ENCODE assay signal across 12 cellular contexts in the genomic region with DNA sequence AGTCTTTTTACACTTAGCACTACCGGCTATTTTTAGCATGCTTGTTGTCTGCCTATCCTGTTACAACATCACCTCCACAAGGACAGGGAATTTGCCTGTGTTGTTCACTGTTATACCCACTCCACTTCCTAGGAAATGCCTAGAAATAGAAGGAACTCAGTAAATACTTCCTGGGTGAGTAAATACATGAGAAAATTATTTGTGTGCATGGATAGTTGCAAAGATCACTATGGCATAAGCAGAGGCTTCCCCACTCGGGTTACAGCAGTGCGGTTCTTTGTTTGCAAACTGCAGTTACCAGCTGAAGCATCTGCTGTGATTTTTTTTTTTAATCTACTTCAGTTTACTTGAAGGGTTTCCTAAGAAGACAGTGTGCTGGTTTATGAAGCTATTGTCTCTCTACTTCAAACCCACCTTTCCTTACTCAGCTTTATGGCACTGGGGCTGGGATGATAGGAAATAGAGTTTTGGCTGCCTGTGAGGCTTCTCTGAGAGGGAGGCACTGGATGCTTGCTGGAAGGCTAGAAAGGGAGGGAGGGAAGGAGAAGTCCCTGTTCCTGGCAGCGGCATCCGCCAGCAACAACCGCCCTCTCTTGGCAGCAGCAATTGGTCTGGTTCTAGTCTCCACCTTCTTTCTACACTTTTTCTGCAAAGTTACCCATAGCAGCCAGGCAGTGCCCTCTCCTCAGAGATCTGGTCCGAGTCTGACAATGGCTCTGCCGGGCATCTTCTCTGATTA. TPM values are rescaled to one million over a fixed set of nuclear protein-coding genes. Genes with fewer than 3 reads are reported as not detected.
DNase-seq lines count a peak whose midpoint lies in the region; ATAC-seq and TF ChIP-seq lines count a peak whose summit lies in the region.
"Had no signal": no experiment of that assay in that cellular context is flagged by ENCODE, and none has a peak within 500 bp of the region (broad histone marks: within the 10 kb centered on the region; RNA-seq: fewer than 3 reads in every experiment).

No MANE protein-coding gene starts in this region.

- peak; percentile 32 for TF ChIP-seq CTCF in BE2C (IDR thresholded peaks at IDR 0.05; ENCODE audit: low read depth, low read length)
- no peak for TF ChIP-seq CTCF in omental fat pad (IDR thresholded peaks at IDR 0.05)

- peak overlapping the region; percentile 12; the same call in 1 of the 2 replicates for H3K4me3 ChIP-seq in BE2C (ENCODE audit: low read depth, low read length)
- peak overlapping the region; percentile 30 for H3K4me3 ChIP-seq in SJCRH30

- no peaks in the 10 kb centered on the region for H3K27me3 ChIP-seq in BE2C
- no peaks in the 10 kb centered on the region for H3K27me3 ChIP-seq in SJCRH30

- intact Hi-C loops in Right ventricle myocardium superior (cut with DNase I): no loop called here

- peak overlapping the region; percentile 1; the same call in 1 of the 2 replicates for H3K27ac ChIP-seq in SJCRH30

- no peaks in the 10 kb centered on the region for H3K36me3 ChIP-seq in BE2C
- no peaks in the 10 kb centered on the region for H3K36me3 ChIP-seq in SJCRH30

- ATAC-seq in Right ventricle myocardium superior (ENCODE audit: poor library complexity): peak; percentile 89
- ATAC-seq in omental fat pad (ENCODE audit: low FRiP score): peak; percentile 77
- ATAC-seq in HG03432 (IDR thresholded peaks at IDR 0.05; ENCODE audit: unreplicated experiment): no peak
- no peak for ATAC-seq in GM19328 (IDR thresholded peaks at IDR 0.05; ENCODE audit: unreplicated experiment)
- ATAC-seq in HG03280 (IDR thresholded peaks at IDR 0.05; ENCODE audit: unreplicated experiment): no peak

- H3K9me3 ChIP-seq in BE2C (no peaks in the 10 kb centered on the region), SJCRH30 (replicated peaks) (no peaks in the 10 kb centered on the region)

- DNase-seq in BE2C: peak; percentile 56
- peak; percentile 53 to 66 for DNase-seq in SJCRH30
- peak; percentile 66 for DNase-seq in Right ventricle myocardium superior
- DNase-seq in omental fat pad (ENCODE audit: low spot score): no peak
- no peak for DNase-seq in stimulated activated CD8-positive, alpha-beta memory T cell treated with anti-CD3 and anti-CD28 coated beads, Interleukin-4, amount 100 ng/mL, for 48 hours
- DNase-seq: DND-41, erythroblast, NCI-H2081 had no signal

- H3K4me1 ChIP-seq in BE2C (peaks cover 9% of the 10 kb centered on the region), SJCRH30 (peaks cover 29% of the 10 kb centered on the region)

RNA-seq across cellular contexts. Expression of a gene that starts 29.1 kb away (rescaled TPM):
- polyA plus RNA-seq in BE2C (2012; ENCODE audit: insufficient read depth, insufficient read length, low read depth): not detected
- not detected in 2 replicates for total RNA-seq in SJCRH30 (2014; rRNA removed; shearing (Covaris generic))
- total RNA-seq in Right ventricle myocardium superior: not detected
- total RNA-seq in omental fat pad: not detected
- total RNA-seq: activated CD8-positive, alpha-beta memory T cell treated with anti-CD3 and anti-CD28 coated beads for 36 hours had no signal

RNA-seq across cellular contexts. Expression of a gene that starts 40.5 kb away (rescaled TPM):
- polyA plus RNA-seq in BE2C (2012; ENCODE audit: insufficient read depth, insufficient read length, low read depth): 6.1 TPM
- 1.2 and 2.4 TPM in 2 replicates for total RNA-seq in SJCRH30 (2014; rRNA removed; shearing (Covaris generic))
- 49.9 TPM for total RNA-seq in Right ventricle myocardium superior
- 100 to 1,000 TPM; 128 to 259 (median 205) TPM for total RNA-seq in omental fat pad

Comparison
In these comparisons a context has a peak if more than half of its experiments do, and no peak if none do; other contexts are left out.
1. DNase-seq: peak in BE2C (single experiment), SJCRH30 (2 of 2) and Right ventricle myocardium superior (single experiment); none in omental fat pad (single experiment) and stimulated activated CD8-positive, alpha-beta memory T cell treated with anti-CD3 and anti-CD28 coated beads, Interleukin-4, amount 100 ng/mL, for 48 hours (single experiment).
2. ATAC-seq: peak in Right ventricle myocardium superior (single experiment) and omental fat pad (single experiment); none in HG03432 (single experiment), GM19328 (single experiment) and HG03280 (single experiment).
3. RNA of a gene that starts 40.5 kb away (total RNA-seq): 128 to 259 TPM in omental fat pad and 49.9 TPM in Right ventricle myocardium superior (single experiment); 1.2 to 2.4 TPM in SJCRH30; every median in the first group is over 10 times any median in the second.